ENCODE assay signal across 1 cellular context in genomic region chr17:39702901-39703893, GRCh38.
TF ChIP-seq lines count a peak whose summit lies in the region.

No MANE protein-coding gene starts in this region.

TF ChIP-seq in GM12878, 131 proteins besides CTCF, POLR2A, EP300 and RAD21:
- TF ChIP-seq RUNX3 (IDR thresholded peaks at IDR 0.05; ENCODE audit: low read length): peak; percentile 93
- TF ChIP-seq ZNF207 (IDR thresholded peaks at IDR 0.05; ENCODE audit: borderline replicate concordance): no peak
- TF ChIP-seq TCF3 (IDR thresholded peaks at IDR 0.05; ENCODE audit: borderline replicate concordance, insufficient read depth, low read depth, low read length): peak; percentile 74; the same call in 1 of the 2 replicates
- TF ChIP-seq SP1 (IDR thresholded peaks at IDR 0.05; ENCODE audit: low read depth, low read length): no peak
- peak; percentile 29; the same call in 1 of the 2 replicates for TF ChIP-seq PKNOX1 (IDR thresholded peaks at IDR 0.05)
- TF ChIP-seq NR2F1 (conservative IDR thresholded peaks at IDR 0.05): peak; percentile 58; the same call in 1 of the 2 replicates
- peak; percentile 74; the same call in 1 of the 2 replicates for TF ChIP-seq DPF2 (IDR thresholded peaks at IDR 0.05)
- no peak for TF ChIP-seq SMC3 (IDR thresholded peaks at IDR 0.05; ENCODE audit: borderline replicate concordance, low read length)
- TF ChIP-seq NR2C2 (IDR thresholded peaks at IDR 0.05; ENCODE audit: borderline replicate concordance, control insufficient read depth, insufficient read length, low read depth): no peak
- peak; percentile 87 for TF ChIP-seq TCF12 (IDR thresholded peaks at IDR 0.05; ENCODE audit: low read depth, low read length)
- TF ChIP-seq EED (IDR thresholded peaks at IDR 0.05; ENCODE audit: low read depth): 0 out of 2 replicates have a peak, but pooled peaks have one; percentile 39
- TF ChIP-seq JUNB (IDR thresholded peaks at IDR 0.05): 0 out of 2 replicates have a peak, but pooled peaks have one; percentile 26
- no peak for TF ChIP-seq TAF1 (IDR thresholded peaks at IDR 0.05; ENCODE audit: borderline replicate concordance, low read depth, low read length)
- TF ChIP-seq, protein P1, sequence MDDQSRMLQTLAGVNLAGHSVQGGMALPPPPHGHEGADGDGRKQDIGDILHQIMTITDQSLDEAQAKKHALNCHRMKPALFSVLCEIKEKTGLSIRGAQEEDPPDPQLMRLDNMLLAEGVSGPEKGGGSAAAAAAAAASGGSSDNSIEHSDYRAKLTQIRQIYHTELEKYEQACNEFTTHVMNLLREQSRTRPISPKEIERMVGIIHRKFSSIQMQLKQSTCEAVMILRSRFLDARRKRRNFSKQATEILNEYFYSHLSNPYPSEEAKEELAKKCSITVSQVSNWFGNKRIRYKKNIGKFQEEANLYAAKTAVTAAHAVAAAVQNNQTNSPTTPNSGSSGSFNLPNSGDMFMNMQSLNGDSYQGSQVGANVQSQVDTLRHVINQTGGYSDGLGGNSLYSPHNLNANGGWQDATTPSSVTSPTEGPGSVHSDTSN (IDR thresholded peaks at IDR 0.05; ENCODE audit: insufficient replicate concordance, low read depth, low read length): no peak
- 0 out of 2 replicates have a peak, but pooled peaks have one; percentile 45 for TF ChIP-seq ATF2 (IDR thresholded peaks at IDR 0.05; ENCODE audit: low read length)
- TF ChIP-seq IKZF1 (conservative IDR thresholded peaks at IDR 0.05): peak; percentile 51
- peak in 1 of 2 experiments; percentile 33; a peak in 1 of 4 replicates for TF ChIP-seq IKZF2 (IDR thresholded peaks at IDR 0.05)
- TF ChIP-seq MEF2A (IDR thresholded peaks at IDR 0.05; ENCODE audit: insufficient read depth, low read depth, low read length): 0 out of 2 replicates have a peak, but pooled peaks have one; percentile 24
- peak; percentile 47; the same call in 1 of the 2 replicates for TF ChIP-seq NFIC (IDR thresholded peaks at IDR 0.05; ENCODE audit: low read depth, low read length)
- TF ChIP-seq CREM (IDR thresholded peaks at IDR 0.05; ENCODE audit: low read depth): peak; percentile 56; the same call in 1 of the 2 replicates
- peak; percentile 69 for TF ChIP-seq RELB (IDR thresholded peaks at IDR 0.05; ENCODE audit: low read depth)
- TF ChIP-seq ATF7 (IDR thresholded peaks at IDR 0.05; ENCODE audit: low read depth): peak; percentile 73
- no peak for TF ChIP-seq FOXK2 (IDR thresholded peaks at IDR 0.05)
TF ChIP-seq in GM12878: peak in this region for 16.
